In the genomic region with DNA sequence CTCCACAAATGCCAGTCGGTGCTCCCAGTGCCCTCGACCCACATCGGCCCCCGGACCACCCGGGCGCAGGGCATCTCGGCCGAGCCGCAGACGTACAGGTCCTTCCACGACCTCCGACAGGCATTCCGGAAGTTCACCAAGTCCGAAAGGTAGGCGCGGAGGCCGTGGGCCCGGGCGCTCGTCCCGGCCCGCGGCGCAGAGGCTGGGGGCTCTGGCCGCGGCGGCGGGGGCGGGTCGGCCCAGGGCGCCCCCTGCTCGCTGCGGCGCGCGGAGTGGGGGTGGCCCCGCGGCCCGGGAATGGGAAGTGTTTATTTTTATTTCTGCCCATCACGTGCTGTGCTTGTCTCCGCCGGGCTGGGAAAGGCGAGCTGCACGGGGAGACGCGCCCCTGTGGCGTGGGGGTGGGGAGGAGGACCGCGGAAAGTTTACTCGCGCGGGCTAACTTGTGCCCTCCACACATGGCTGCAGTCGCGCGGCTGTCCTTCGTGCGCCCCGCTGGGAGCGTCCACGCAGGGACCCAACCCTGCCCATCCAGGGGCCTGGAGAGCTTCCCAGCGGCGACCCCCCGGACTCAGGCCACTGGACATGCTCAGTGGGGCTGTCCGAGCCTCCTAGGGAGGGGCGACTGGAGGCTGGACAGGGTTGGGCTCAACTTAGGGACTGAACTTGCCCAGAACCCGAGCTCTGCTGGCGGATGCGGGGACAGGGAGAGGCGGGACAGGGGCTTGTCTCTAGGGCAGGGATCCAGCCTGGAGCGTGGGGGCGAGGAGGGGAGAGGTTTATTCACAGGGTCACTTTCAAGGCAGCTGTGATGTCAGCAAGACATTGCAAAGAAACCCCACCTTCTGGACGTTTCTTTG, we compare ENCODE assay signal across 8 cellular contexts.
DNase-seq lines count a peak whose midpoint lies in the region; ATAC-seq, FAIRE-seq and TF ChIP-seq lines count a peak whose summit lies in the region.

No MANE protein-coding gene starts in this region.

- H3K9me3 Mint-ChIP-seq in activated CD4-positive, alpha-beta memory T cell treated with anti-CD3 and anti-CD28 coated beads for 36 hours: no peaks in the 10 kb centered on the region
- peaks cover 10% of the 10 kb centered on the region for H3K9me3 Mint-ChIP-seq in glutamatergic neuron (ENCODE audit: unreplicated experiment)

- H3K36me3 Mint-ChIP-seq in activated CD4-positive, alpha-beta memory T cell treated with anti-CD3 and anti-CD28 coated beads for 36 hours: no peaks in the 10 kb centered on the region
- H3K36me3 Mint-ChIP-seq in glutamatergic neuron (ENCODE audit: unreplicated experiment): no peaks in the 10 kb centered on the region

- H3K27ac Mint-ChIP-seq in activated CD4-positive, alpha-beta memory T cell treated with anti-CD3 and anti-CD28 coated beads for 36 hours: no peak overlapping the region
- H3K27ac Mint-ChIP-seq in glutamatergic neuron (ENCODE audit: unreplicated experiment): peak overlapping the region; percentile 52

- CTCF ChIA-PET in activated CD4-positive, alpha-beta memory T cell treated with anti-CD3 and anti-CD28 coated beads for 36 hours (lab: Charles Lee): interaction anchor here (0.6 to 1.3 kb wide), 2 partner anchors 10 to 631 kb away, joined by 3 read pairs; no protein-coding TSS in a partner anchor

- no peak for FAIRE-seq in pancreas (lab: Jason Lieb, UNC)

- WGBS in pancreas, 2 donors: 0 to 1% methylated on average over 71 to 72 of the region's 72 CpGs

- ATAC-seq in pancreas (peak; percentile 21 to 56 (median 47)), HG02623 (IDR thresholded peaks at IDR 0.05; ENCODE audit: unreplicated experiment) (no peak), HG03135 (IDR thresholded peaks at IDR 0.05; ENCODE audit: unreplicated experiment) (no peak), GM19328 (IDR thresholded peaks at IDR 0.05; ENCODE audit: unreplicated experiment) (no peak)

- TF ChIP-seq CTCF in glutamatergic neuron (IDR thresholded peaks at IDR 0.05; ENCODE audit: partially characterized antibody, unreplicated experiment): no peak
- no peak for TF ChIP-seq CTCF in pancreas (IDR thresholded peaks at IDR 0.05)

- peak overlapping the region; percentile 57 for H3K4me3 Mint-ChIP-seq in activated CD4-positive, alpha-beta memory T cell treated with anti-CD3 and anti-CD28 coated beads for 36 hours
- H3K4me3 Mint-ChIP-seq in glutamatergic neuron (ENCODE audit: unreplicated experiment): peak overlapping the region; percentile 96

- H3K36me3 ChIP-seq in pancreas: no peaks in the 10 kb centered on the region

- H3K27me3 Mint-ChIP-seq in activated CD4-positive, alpha-beta memory T cell treated with anti-CD3 and anti-CD28 coated beads for 36 hours: peaks cover 41% of the 10 kb centered on the region
- H3K27me3 Mint-ChIP-seq in glutamatergic neuron (ENCODE audit: unreplicated experiment): peaks cover 7% of the 10 kb centered on the region

- H3K4me1 ChIP-seq in pancreas: peaks cover 12 to 14% (median 13%) of the 10 kb centered on the region in 3 donors

- peaks cover 5% of the 10 kb centered on the region for H3K4me1 Mint-ChIP-seq in activated CD4-positive, alpha-beta memory T cell treated with anti-CD3 and anti-CD28 coated beads for 36 hours (ENCODE audit: low read depth)
- H3K4me1 Mint-ChIP-seq in glutamatergic neuron (ENCODE audit: low read depth, unreplicated experiment): peaks cover 18% of the 10 kb centered on the region

- H3K27me3 ChIP-seq in pancreas: no peaks in the 10 kb centered on the region

- peak overlapping the region; percentile 53 to 76 (median 67) for H3K4me3 ChIP-seq in pancreas

- H3K27ac ChIP-seq in pancreas: peak overlapping the region; percentile 42 to 91 (median 73)

- POLR2A ChIA-PET in activated CD4-positive, alpha-beta memory T cell treated with anti-CD3 and anti-CD28 coated beads for 36 hours (lab: Charles Lee): no interaction called here

- no peaks in the 10 kb centered on the region for H3K9me3 ChIP-seq in pancreas

- DNase-seq in GM03348 (ENCODE audit: low spot score) (peak; percentile 61), glutamatergic neuron (peak; percentile 34), pancreas (peak; percentile 25 to 77 (median 57))
- DNase-seq in activated CD4-positive, alpha-beta memory T cell treated with anti-CD3 and anti-CD28 coated beads for 36 hours: no peak
- DNase-seq in stimulated activated CD4-positive, alpha-beta T cell treated with anti-CD3 and anti-CD28 coated beads, Interleukin-2, amount 100 ng/mL, for 48 hours: no peak

- intact Hi-C loops in activated CD4-positive, alpha-beta memory T cell treated with anti-CD3 and anti-CD28 coated beads for 36 hours (cut with micrococcal nuclease): no loop called here
- intact Hi-C loops in pancreas (cut with DNase I): no loop called here

Comparison
In these comparisons a context has a peak if more than half of its experiments do, and no peak if none do; other contexts are left out.
1. DNase-seq: peak in GM03348 (single experiment), glutamatergic neuron (single experiment) and pancreas (6 of 6); none in activated CD4-positive, alpha-beta memory T cell treated with anti-CD3 and anti-CD28 coated beads for 36 hours (single experiment) and stimulated activated CD4-positive, alpha-beta T cell treated with anti-CD3 and anti-CD28 coated beads, Interleukin-2, amount 100 ng/mL, for 48 hours (0 of 2).
2. ATAC-seq: peak in pancreas (4 of 4); none in HG02623 (single experiment), HG03135 (single experiment) and GM19328 (single experiment).